In genomic region chr6:143060806-143061596, GRCh38 we compare ENCODE assay signal across 1 cellular context.
A peak's percentile ranks its signal among the peaks of the same experiment; 100 is the strongest.
TF ChIP-seq lines count a peak whose summit lies in the region.

Gene AIG1 (plus strand): TSS chr6:143060889. CDS start chr6:143060926, 37 bp downstream.

TF ChIP-seq in GM12878, 131 proteins besides CTCF, POLR2A, EP300 and RAD21 (continued from another document and continues in another):
- TF ChIP-seq, protein P1, sequence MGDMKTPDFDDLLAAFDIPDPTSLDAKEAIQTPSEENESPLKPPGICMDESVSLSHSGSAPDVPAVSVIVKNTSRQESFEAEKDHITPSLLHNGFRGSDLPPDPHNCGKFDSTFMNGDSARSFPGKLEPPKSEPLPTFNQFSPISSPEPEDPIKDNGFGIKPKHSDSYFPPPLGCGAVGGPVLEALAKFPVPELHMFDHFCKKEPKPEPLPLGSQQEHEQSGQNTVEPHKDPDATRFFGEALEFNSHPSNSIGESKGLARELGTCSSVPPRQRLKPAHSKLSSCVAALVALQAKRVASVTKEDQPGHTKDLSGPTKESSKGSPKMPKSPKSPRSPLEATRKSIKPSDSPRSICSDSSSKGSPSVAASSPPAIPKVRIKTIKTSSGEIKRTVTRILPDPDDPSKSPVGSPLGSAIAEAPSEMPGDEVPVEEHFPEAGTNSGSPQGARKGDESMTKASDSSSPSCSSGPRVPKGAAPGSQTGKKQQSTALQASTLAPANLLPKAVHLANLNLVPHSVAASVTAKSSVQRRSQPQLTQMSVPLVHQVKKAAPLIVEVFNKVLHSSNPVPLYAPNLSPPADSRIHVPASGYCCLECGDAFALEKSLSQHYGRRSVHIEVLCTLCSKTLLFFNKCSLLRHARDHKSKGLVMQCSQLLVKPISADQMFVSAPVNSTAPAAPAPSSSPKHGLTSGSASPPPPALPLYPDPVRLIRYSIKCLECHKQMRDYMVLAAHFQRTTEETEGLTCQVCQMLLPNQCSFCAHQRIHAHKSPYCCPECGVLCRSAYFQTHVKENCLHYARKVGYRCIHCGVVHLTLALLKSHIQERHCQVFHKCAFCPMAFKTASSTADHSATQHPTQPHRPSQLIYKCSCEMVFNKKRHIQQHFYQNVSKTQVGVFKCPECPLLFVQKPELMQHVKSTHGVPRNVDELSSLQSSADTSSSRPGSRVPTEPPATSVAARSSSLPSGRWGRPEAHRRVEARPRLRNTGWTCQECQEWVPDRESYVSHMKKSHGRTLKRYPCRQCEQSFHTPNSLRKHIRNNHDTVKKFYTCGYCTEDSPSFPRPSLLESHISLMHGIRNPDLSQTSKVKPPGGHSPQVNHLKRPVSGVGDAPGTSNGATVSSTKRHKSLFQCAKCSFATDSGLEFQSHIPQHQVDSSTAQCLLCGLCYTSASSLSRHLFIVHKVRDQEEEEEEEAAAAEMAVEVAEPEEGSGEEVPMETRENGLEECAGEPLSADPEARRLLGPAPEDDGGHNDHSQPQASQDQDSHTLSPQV (IDR thresholded peaks at IDR 0.05) = no peak
- TF ChIP-seq EZH2 (IDR thresholded peaks at IDR 0.05; ENCODE audit: borderline replicate concordance, control insufficient read depth, low read depth, low read length) (no peak), RCOR1 (conservative IDR thresholded peaks at IDR 0.05; ENCODE audit: low read depth, low read length) (no peak), SREBF2 (IDR thresholded peaks at IDR 0.05; ENCODE audit: low read length) (no peak), MYC (IDR thresholded peaks at IDR 0.05; ENCODE audit: insufficient read depth, insufficient read length, insufficient replicate concordance, low read length, severe bottlenecking) (peak; percentile 64), HDAC6 (IDR thresholded peaks at IDR 0.05; ENCODE audit: unreplicated experiment) (no peak), IRF4 (IDR thresholded peaks at IDR 0.05; ENCODE audit: low read depth, low read length) (no peak), TAF1 (IDR thresholded peaks at IDR 0.05; ENCODE audit: borderline replicate concordance, low read depth, low read length) (peak; percentile 60; the same call in 1 of the 2 replicates), ZBTB40 (IDR thresholded peaks at IDR 0.05; ENCODE audit: borderline replicate concordance) (peak; percentile 79), CREB1 (IDR thresholded peaks at IDR 0.05; ENCODE audit: low read depth) (peak; percentile 32; the same call in 1 of the 2 replicates), BHLHE40 (IDR thresholded peaks at IDR 0.05; ENCODE audit: borderline replicate concordance in 1 of 2, low read depth in 2 of 2, low read length in 1 of 2) (peak; percentile 90 to 96), MXI1 (IDR thresholded peaks at IDR 0.05; ENCODE audit: low read depth, low read length) (no peak), SPI1 (IDR thresholded peaks at IDR 0.05; ENCODE audit: borderline replicate concordance, insufficient read depth, low read depth, low read length) (no peak), ZNF217 (IDR thresholded peaks at IDR 0.05) (no peak), CREM (IDR thresholded peaks at IDR 0.05; ENCODE audit: low read depth) (0 out of 2 replicates have a peak, but pooled peaks have one; percentile 14), SMAD5 (IDR thresholded peaks at IDR 0.05; ENCODE audit: low read depth) (no peak), BACH1 (IDR thresholded peaks at IDR 0.05; ENCODE audit: borderline replicate concordance) (no peak), BCL11A (IDR thresholded peaks at IDR 0.05; ENCODE audit: low read depth, low read length) (no peak), ZNF207 (IDR thresholded peaks at IDR 0.05; ENCODE audit: borderline replicate concordance) (no peak), PBX3 (IDR thresholded peaks at IDR 0.05; ENCODE audit: insufficient replicate concordance, low read depth, low read length) (no peak), BRCA1 (IDR thresholded peaks at IDR 0.05; ENCODE audit: low read depth, low read length) (no peak), NR2C2 (IDR thresholded peaks at IDR 0.05; ENCODE audit: borderline replicate concordance, control insufficient read depth, insufficient read length, low read depth) (no peak), TBL1XR1 (IDR thresholded peaks at IDR 0.05; ENCODE audit: low read depth, low read length) (no peak), GATAD2B (conservative IDR thresholded peaks at IDR 0.05; ENCODE audit: low read depth) (peak; percentile 12; the same call in 1 of the 2 replicates), ATF7 (IDR thresholded peaks at IDR 0.05; ENCODE audit: low read depth) (no peak), NBN (IDR thresholded peaks at IDR 0.05) (no peak; the same call in 1 of the 2 replicates), STAT1 (conservative IDR thresholded peaks at IDR 0.05) (no peak), IKZF2 (IDR thresholded peaks at IDR 0.05) (no peak), YY1 (IDR thresholded peaks at IDR 0.05; ENCODE audit: low read depth, low read length) (peak; percentile 88), TCF3 (IDR thresholded peaks at IDR 0.05; ENCODE audit: borderline replicate concordance, insufficient read depth, low read depth, low read length) (no peak), MTA3 (IDR thresholded peaks at IDR 0.05; ENCODE audit: borderline replicate concordance, low read length) (no peak), BCL3 (IDR thresholded peaks at IDR 0.05; ENCODE audit: borderline replicate concordance, insufficient read depth, low read depth, low read length, poor library complexity, severe bottlenecking) (no peak), IKZF1 (conservative IDR thresholded peaks at IDR 0.05) (no peak), TCF12 (IDR thresholded peaks at IDR 0.05; ENCODE audit: low read depth, low read length) (peak; percentile 24; the same call in 1 of the 2 replicates), CBX3 (IDR thresholded peaks at IDR 0.05; ENCODE audit: borderline replicate concordance, low read depth) (no peak), NFXL1 (IDR thresholded peaks at IDR 0.05; ENCODE audit: borderline replicate concordance) (no peak), LARP7 (IDR thresholded peaks at IDR 0.05) (no peak), ZZZ3 (IDR thresholded peaks at IDR 0.05; ENCODE audit: control insufficient read depth, insufficient read length, low read depth) (no peak)
- TF ChIP-seq, protein P2, sequence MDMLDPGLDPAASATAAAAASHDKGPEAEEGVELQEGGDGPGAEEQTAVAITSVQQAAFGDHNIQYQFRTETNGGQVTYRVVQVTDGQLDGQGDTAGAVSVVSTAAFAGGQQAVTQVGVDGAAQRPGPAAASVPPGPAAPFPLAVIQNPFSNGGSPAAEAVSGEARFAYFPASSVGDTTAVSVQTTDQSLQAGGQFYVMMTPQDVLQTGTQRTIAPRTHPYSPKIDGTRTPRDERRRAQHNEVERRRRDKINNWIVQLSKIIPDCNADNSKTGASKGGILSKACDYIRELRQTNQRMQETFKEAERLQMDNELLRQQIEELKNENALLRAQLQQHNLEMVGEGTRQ (IDR thresholded peaks at IDR 0.05; ENCODE audit: borderline replicate concordance, low read depth, low read length) = no peak
- TF ChIP-seq, protein P3, sequence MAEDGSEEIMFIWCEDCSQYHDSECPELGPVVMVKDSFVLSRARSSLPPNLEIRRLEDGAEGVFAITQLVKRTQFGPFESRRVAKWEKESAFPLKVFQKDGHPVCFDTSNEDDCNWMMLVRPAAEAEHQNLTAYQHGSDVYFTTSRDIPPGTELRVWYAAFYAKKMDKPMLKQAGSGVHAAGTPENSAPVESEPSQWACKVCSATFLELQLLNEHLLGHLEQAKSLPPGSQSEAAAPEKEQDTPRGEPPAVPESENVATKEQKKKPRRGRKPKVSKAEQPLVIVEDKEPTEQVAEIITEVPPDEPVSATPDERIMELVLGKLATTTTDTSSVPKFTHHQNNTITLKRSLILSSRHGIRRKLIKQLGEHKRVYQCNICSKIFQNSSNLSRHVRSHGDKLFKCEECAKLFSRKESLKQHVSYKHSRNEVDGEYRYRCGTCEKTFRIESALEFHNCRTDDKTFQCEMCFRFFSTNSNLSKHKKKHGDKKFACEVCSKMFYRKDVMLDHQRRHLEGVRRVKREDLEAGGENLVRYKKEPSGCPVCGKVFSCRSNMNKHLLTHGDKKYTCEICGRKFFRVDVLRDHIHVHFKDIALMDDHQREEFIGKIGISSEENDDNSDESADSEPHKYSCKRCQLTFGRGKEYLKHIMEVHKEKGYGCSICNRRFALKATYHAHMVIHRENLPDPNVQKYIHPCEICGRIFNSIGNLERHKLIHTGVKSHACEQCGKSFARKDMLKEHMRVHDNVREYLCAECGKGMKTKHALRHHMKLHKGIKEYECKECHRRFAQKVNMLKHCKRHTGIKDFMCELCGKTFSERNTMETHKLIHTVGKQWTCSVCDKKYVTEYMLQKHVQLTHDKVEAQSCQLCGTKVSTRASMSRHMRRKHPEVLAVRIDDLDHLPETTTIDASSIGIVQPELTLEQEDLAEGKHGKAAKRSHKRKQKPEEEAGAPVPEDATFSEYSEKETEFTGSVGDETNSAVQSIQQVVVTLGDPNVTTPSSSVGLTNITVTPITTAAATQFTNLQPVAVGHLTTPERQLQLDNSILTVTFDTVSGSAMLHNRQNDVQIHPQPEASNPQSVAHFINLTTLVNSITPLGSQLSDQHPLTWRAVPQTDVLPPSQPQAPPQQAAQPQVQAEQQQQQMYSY (CRISPR knock-in tag; IDR thresholded peaks at IDR 0.05) = no peak
- TF ChIP-seq, protein P4, sequence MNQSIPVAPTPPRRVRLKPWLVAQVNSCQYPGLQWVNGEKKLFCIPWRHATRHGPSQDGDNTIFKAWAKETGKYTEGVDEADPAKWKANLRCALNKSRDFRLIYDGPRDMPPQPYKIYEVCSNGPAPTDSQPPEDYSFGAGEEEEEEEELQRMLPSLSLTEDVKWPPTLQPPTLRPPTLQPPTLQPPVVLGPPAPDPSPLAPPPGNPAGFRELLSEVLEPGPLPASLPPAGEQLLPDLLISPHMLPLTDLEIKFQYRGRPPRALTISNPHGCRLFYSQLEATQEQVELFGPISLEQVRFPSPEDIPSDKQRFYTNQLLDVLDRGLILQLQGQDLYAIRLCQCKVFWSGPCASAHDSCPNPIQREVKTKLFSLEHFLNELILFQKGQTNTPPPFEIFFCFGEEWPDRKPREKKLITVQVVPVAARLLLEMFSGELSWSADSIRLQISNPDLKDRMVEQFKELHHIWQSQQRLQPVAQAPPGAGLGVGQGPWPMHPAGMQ (IDR thresholded peaks at IDR 0.05; ENCODE audit: borderline replicate concordance) = no peak
- TF ChIP-seq, protein P5, sequence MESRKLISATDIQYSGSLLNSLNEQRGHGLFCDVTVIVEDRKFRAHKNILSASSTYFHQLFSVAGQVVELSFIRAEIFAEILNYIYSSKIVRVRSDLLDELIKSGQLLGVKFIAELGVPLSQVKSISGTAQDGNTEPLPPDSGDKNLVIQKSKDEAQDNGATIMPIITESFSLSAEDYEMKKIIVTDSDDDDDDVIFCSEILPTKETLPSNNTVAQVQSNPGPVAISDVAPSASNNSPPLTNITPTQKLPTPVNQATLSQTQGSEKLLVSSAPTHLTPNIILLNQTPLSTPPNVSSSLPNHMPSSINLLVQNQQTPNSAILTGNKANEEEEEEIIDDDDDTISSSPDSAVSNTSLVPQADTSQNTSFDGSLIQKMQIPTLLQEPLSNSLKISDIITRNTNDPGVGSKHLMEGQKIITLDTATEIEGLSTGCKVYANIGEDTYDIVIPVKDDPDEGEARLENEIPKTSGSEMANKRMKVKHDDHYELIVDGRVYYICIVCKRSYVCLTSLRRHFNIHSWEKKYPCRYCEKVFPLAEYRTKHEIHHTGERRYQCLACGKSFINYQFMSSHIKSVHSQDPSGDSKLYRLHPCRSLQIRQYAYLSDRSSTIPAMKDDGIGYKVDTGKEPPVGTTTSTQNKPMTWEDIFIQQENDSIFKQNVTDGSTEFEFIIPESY (IDR thresholded peaks at IDR 0.05) = no peak
- TF ChIP-seq, protein P6, sequence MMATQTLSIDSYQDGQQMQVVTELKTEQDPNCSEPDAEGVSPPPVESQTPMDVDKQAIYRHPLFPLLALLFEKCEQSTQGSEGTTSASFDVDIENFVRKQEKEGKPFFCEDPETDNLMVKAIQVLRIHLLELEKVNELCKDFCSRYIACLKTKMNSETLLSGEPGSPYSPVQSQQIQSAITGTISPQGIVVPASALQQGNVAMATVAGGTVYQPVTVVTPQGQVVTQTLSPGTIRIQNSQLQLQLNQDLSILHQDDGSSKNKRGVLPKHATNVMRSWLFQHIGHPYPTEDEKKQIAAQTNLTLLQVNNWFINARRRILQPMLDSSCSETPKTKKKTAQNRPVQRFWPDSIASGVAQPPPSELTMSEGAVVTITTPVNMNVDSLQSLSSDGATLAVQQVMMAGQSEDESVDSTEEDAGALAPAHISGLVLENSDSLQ (IDR thresholded peaks at IDR 0.05) = no peak
